In the genomic region with DNA sequence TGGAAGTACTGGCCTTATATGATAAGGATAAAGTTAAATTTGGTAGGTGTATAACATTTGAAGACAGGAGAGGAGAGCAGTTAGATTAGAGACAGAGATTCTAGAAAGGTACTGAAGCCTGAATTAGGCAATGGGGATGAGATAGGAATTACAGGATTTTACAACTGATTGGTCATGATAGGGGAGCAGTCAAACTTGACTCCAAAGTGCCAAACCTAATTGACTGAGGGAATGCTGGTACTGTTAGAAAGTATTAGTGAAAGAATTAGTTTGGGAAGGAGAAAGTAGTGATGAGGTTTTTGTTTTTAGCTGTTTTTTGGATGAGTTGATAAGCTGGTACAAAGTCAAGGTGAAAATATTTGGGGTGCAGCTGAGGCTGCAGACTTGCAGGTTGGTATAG, we compare ENCODE assay signal across 26 cellular contexts.
"Had no signal": no experiment of that assay in that cellular context is flagged by ENCODE, and none has a peak within 500 bp of the region (broad histone marks: within the 10 kb centered on the region; RNA-seq: fewer than 3 reads in every experiment).

No MANE protein-coding gene starts in this region.

- H3K4me1 Mint-ChIP-seq: activated CD4-positive, alpha-beta T cell treated with anti-CD3 and anti-CD28 coated beads, Interleukin-2, amount 10 ng/mL, durations not matched to agents 7 days and 5 days; activated CD8-positive, alpha-beta memory T cell treated with anti-CD3 and anti-CD28 coated beads, Interleukin-2, amount 10 ng/mL, durations not matched to agents 7 days and 5 days had no signal

- H3K27me3 ChIP-seq: foreskin keratinocyte, sigmoid colon, suprapubic skin, transverse colon, vagina had no signal

- H3K4me3 ChIP-seq: lower lobe of right lung, sigmoid colon, smooth muscle cell, suprapubic skin, transverse colon, vagina had no signal

- H3K9me3 Mint-ChIP-seq: activated CD8-positive, alpha-beta T cell treated with anti-CD3 and anti-CD28 coated beads for 36 hours; activated naive CD4-positive, alpha-beta T cell treated with anti-CD3 and anti-CD28 coated beads, Interleukin-2, amount 50 U/mL, for 24 hours; brain; dendritic cell treated with granulocyte-macrophage colony-stimulating factor and Interleukin-4, amounts not matched to agents 40 ng/mL and 50 ng/mL, for 4 days; naive thymus-derived CD4-positive, alpha-beta T cell; neural crest cell; stimulated activated naive CD8-positive, alpha-beta T cell treated with anti-CD3 and anti-CD28 coated beads, Interleukin-15, amount 100 ng/mL, for 72 hours had no signal

- ATAC-seq: activated CD8-positive, alpha-beta memory T cell treated with anti-CD3 and anti-CD28 coated beads, Interleukin-2, amount 10 ng/mL, durations not matched to agents 7 days and 5 days; activated CD8-positive, alpha-beta T cell treated with anti-CD3 and anti-CD28 coated beads for 36 hours; foreskin keratinocyte; left lobe of liver; lower lobe of right lung; naive thymus-derived CD4-positive, alpha-beta T cell; stimulated activated naive CD8-positive, alpha-beta T cell treated with anti-CD3 and anti-CD28 coated beads, Interleukin-15, amount 100 ng/mL, for 72 hours had no signal

- H3K4me3 Mint-ChIP-seq: activated CD4-positive, alpha-beta T cell treated with anti-CD3 and anti-CD28 coated beads, Interleukin-2, amount 10 ng/mL, durations not matched to agents 7 days and 5 days; activated CD8-positive, alpha-beta memory T cell treated with anti-CD3 and anti-CD28 coated beads, Interleukin-2, amount 10 ng/mL, durations not matched to agents 7 days and 5 days; activated CD8-positive, alpha-beta T cell treated with anti-CD3 and anti-CD28 coated beads for 36 hours; activated naive CD4-positive, alpha-beta T cell treated with anti-CD3 and anti-CD28 coated beads, Interleukin-2, amount 50 U/mL, for 24 hours; brain; dendritic cell treated with granulocyte-macrophage colony-stimulating factor and Interleukin-4, amounts not matched to agents 40 ng/mL and 50 ng/mL, for 4 days; naive thymus-derived CD4-positive, alpha-beta T cell; neural crest cell; stimulated activated naive CD8-positive, alpha-beta T cell treated with anti-CD3 and anti-CD28 coated beads, Interleukin-15, amount 100 ng/mL, for 72 hours had no signal

- H3K27ac ChIP-seq: foreskin keratinocyte, lower lobe of right lung, sigmoid colon, suprapubic skin, transverse colon, vagina, WERI-Rb-1 had no signal

- H3K4me1 ChIP-seq: suprapubic skin had no signal

- DNase-seq: activated CD4-positive, alpha-beta T cell treated with anti-CD3 and anti-CD28 coated beads, Interleukin-2, amount 10 ng/mL, durations not matched to agents 7 days and 5 days; activated CD4-positive, CD25-positive, alpha-beta regulatory T cell treated with anti-CD3 and anti-CD28 coated beads, Interleukin-2, amount 50 U/mL, for 72 hours; activated CD8-positive, alpha-beta memory T cell treated with anti-CD3 and anti-CD28 coated beads, Interleukin-2, amount 10 ng/mL, durations not matched to agents 7 days and 5 days; activated CD8-positive, alpha-beta T cell treated with anti-CD3 and anti-CD28 coated beads for 36 hours; activated gamma-delta T cell treated with Interleukin-2 at 50 U/mL for 16 hours; activated T-cell treated with anti-CD3 and anti-CD28 coated beads for 4 hours; anterior cingulate cortex; effector CD4-positive, alpha-beta T cell; foreskin keratinocyte; lower lobe of right lung; naive thymus-derived CD4-positive, alpha-beta T cell; sigmoid colon; stimulated activated CD4-positive, alpha-beta T cell treated with anti-CD3 and anti-CD28 coated beads, Interleukin-15, amount 100 ng/mL, for 24 hours; stimulated activated CD4-positive, alpha-beta T cell treated with anti-CD3 and anti-CD28 coated beads, Interleukin-2, amount 100 ng/mL, for 48 hours; stimulated activated CD8-positive, alpha-beta memory T cell treated with anti-CD3 and anti-CD28 coated beads, Interleukin-4, amount 100 ng/mL, for 48 hours; stimulated activated naive CD8-positive, alpha-beta T cell treated with anti-CD3 and anti-CD28 coated beads, Interleukin-15, amount 100 ng/mL, for 72 hours; transverse colon; WERI-Rb-1 had no signal

- H3K27me3 Mint-ChIP-seq: activated CD4-positive, alpha-beta T cell treated with anti-CD3 and anti-CD28 coated beads, Interleukin-2, amount 10 ng/mL, durations not matched to agents 7 days and 5 days; activated CD8-positive, alpha-beta memory T cell treated with anti-CD3 and anti-CD28 coated beads, Interleukin-2, amount 10 ng/mL, durations not matched to agents 7 days and 5 days; activated CD8-positive, alpha-beta T cell treated with anti-CD3 and anti-CD28 coated beads for 36 hours; activated naive CD4-positive, alpha-beta T cell treated with anti-CD3 and anti-CD28 coated beads, Interleukin-2, amount 50 U/mL, for 24 hours; brain; dendritic cell treated with granulocyte-macrophage colony-stimulating factor and Interleukin-4, amounts not matched to agents 40 ng/mL and 50 ng/mL, for 4 days; naive thymus-derived CD4-positive, alpha-beta T cell; stimulated activated naive CD8-positive, alpha-beta T cell treated with anti-CD3 and anti-CD28 coated beads, Interleukin-15, amount 100 ng/mL, for 72 hours had no signal

- H3K4me2 ChIP-seq: smooth muscle cell had no signal

- H3K36me3 ChIP-seq: lower lobe of right lung, sigmoid colon, suprapubic skin, vagina had no signal

- H3K9me3 ChIP-seq: lower lobe of right lung, sigmoid colon, suprapubic skin, transverse colon, vagina had no signal

- H3K27ac Mint-ChIP-seq: activated CD4-positive, alpha-beta T cell treated with anti-CD3 and anti-CD28 coated beads, Interleukin-2, amount 10 ng/mL, durations not matched to agents 7 days and 5 days; activated CD8-positive, alpha-beta memory T cell treated with anti-CD3 and anti-CD28 coated beads, Interleukin-2, amount 10 ng/mL, durations not matched to agents 7 days and 5 days; activated CD8-positive, alpha-beta T cell treated with anti-CD3 and anti-CD28 coated beads for 36 hours; activated naive CD4-positive, alpha-beta T cell treated with anti-CD3 and anti-CD28 coated beads, Interleukin-2, amount 50 U/mL, for 24 hours; dendritic cell treated with granulocyte-macrophage colony-stimulating factor and Interleukin-4, amounts not matched to agents 40 ng/mL and 50 ng/mL, for 4 days; stimulated activated naive CD8-positive, alpha-beta T cell treated with anti-CD3 and anti-CD28 coated beads, Interleukin-15, amount 100 ng/mL, for 72 hours had no signal
